34 cellular contexts compared by ENCODE assay signal in the genomic region with DNA sequence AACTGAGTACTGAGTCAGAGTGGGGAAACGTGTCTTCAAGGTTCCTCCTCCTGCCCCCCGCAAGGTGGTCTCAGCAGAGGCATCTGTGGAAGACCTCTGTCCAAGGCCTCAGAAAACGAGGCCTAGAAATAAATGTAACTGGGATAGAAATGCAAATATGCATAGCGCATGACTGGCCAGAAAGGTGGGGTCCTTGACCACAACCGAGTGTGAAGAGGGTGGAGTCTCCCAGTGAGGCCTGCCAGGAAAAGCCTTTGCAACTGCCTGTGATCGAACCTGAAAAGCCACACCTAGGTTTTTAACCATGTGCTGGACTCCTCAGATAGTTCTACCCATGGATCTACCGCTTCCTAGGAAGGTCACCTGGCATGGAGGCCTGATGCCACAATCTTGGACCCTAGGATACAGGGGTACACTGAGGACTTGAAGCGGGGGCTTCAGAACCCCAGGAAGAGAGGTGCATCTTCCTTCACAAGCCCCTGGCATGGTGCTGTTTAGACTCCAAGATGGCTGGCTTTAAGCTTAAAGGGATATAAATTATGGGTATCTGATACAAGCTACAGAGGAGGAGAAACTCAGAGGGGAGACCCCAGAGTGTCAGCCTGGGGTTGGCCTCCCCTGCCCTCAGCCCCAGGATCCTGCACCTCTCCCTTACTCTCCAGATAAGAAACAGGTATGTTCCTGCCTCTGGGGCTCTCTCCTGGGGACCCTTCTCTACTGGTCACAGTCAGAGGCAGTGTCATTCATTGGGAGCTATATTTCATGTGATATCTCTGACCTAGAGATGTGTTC. TPM values are rescaled to one million over a fixed set of nuclear protein-coding genes. Genes with fewer than 3 reads are reported as not detected.
DNase-seq lines count a peak whose midpoint lies in the region; ATAC-seq and TF ChIP-seq lines count a peak whose summit lies in the region.
"Had no signal": no experiment of that assay in that cellular context is flagged by ENCODE, and none has a peak within 500 bp of the region (broad histone marks: within the 10 kb centered on the region; RNA-seq: fewer than 3 reads in every experiment).

No MANE protein-coding gene starts in this region.

- no peak overlapping the region for H3K4me2 ChIP-seq in MM.1S (ENCODE audit: low read depth, low read length)

- no peak overlapping the region for H3K9ac ChIP-seq in MM.1S (ENCODE audit: low read length)
- H3K9ac ChIP-seq: GM23248 had no signal

- ATAC-seq in activated CD8-positive, alpha-beta memory T cell treated with anti-CD3 and anti-CD28 coated beads, Interleukin-2, amount 10 ng/mL, durations not matched to agents 7 days and 5 days = no peak
- peak; percentile 8 for ATAC-seq in esophagus mucosa
- ATAC-seq in stimulated activated naive B cell treated with anti-CD40 and anti-IgM and Interleukin-4, amounts not matched to agents 10 μg/mL and 1 μg/mL and 100 μg/mL, for 72 hours (replicated peaks) = no peak
- ATAC-seq: activated naive CD4-positive, alpha-beta T cell treated with anti-CD3 and anti-CD28 coated beads, Interleukin-2, amount 50 U/mL, for 72 hours; gastroesophageal sphincter; pancreas had no signal

- H3K9me2 ChIP-seq in MM.1S (replicated peaks; ENCODE audit: insufficient read depth, low read length) = no peaks in the 10 kb centered on the region

- TF ChIP-seq CTCF in MM.1S (IDR thresholded peaks at IDR 0.05; ENCODE audit: low read length) = no peak

- no peak overlapping the region for H3K27ac ChIP-seq in MM.1S (ENCODE audit: low read length)
- H3K27ac ChIP-seq: C4-2B, cardiac muscle cell, gastroesophageal sphincter, GM23248, left ventricle myocardium inferior, pancreas, SK-N-MC, testis, uterus had no signal

- H2AFZ ChIP-seq in MM.1S (ENCODE audit: low read length) = no peak overlapping the region
- H2AFZ ChIP-seq: GM23248 had no signal

- no peaks in the 10 kb centered on the region for H3K36me3 ChIP-seq in MM.1S (replicated peaks; ENCODE audit: insufficient read depth, low read length)
- H3K36me3 ChIP-seq: cardiac muscle cell, gastroesophageal sphincter, left ventricle myocardium inferior, pancreas, uterus had no signal

- H3K9me3 Mint-ChIP-seq in activated CD8-positive, alpha-beta memory T cell treated with anti-CD3 and anti-CD28 coated beads, Interleukin-2, amount 10 ng/mL, durations not matched to agents 7 days and 5 days (ENCODE audit: low read depth) = no peaks in the 10 kb centered on the region
- H3K9me3 Mint-ChIP-seq in IgD-negative memory B cell = peaks cover 0 to 2% (median 0%) of the 10 kb centered on the region in 3 donors
- H3K9me3 Mint-ChIP-seq in stimulated activated naive B cell treated with anti-CD40 and anti-IgM and Interleukin-4, amounts not matched to agents 10 μg/mL and 1 μg/mL and 100 μg/mL, for 72 hours = no peaks in the 10 kb centered on the region

- peak overlapping the region; percentile 68 for H3K27ac Mint-ChIP-seq in activated CD8-positive, alpha-beta memory T cell treated with anti-CD3 and anti-CD28 coated beads, Interleukin-2, amount 10 ng/mL, durations not matched to agents 7 days and 5 days
- H3K27ac Mint-ChIP-seq in IgD-negative memory B cell = peak overlapping the region; percentile 86 to 97 (median 97)
- peak overlapping the region; percentile 68 for H3K27ac Mint-ChIP-seq in stimulated activated naive B cell treated with anti-CD40 and anti-IgM and Interleukin-4, amounts not matched to agents 10 μg/mL and 1 μg/mL and 100 μg/mL, for 72 hours
- H3K27ac Mint-ChIP-seq: activated naive CD4-positive, alpha-beta T cell treated with anti-CD3 and anti-CD28 coated beads, Interleukin-2, amount 50 U/mL, for 72 hours; endodermal cell; HFFc6; mesothelial cell of epicardium; nephron had no signal

- H3K4me3 ChIP-seq in MM.1S (ENCODE audit: low read length) = no peak overlapping the region
- H3K4me3 ChIP-seq: cardiac muscle cell, gastroesophageal sphincter, GM23248, left ventricle myocardium inferior, pancreas, SK-N-MC, testis, uterus had no signal

- H3K4me1 Mint-ChIP-seq in activated CD8-positive, alpha-beta memory T cell treated with anti-CD3 and anti-CD28 coated beads, Interleukin-2, amount 10 ng/mL, durations not matched to agents 7 days and 5 days = peaks cover 58% of the 10 kb centered on the region
- peaks cover 32 to 61% (median 56%) of the 10 kb centered on the region in 3 donors for H3K4me1 Mint-ChIP-seq in IgD-negative memory B cell
- H3K4me1 Mint-ChIP-seq in stimulated activated naive B cell treated with anti-CD40 and anti-IgM and Interleukin-4, amounts not matched to agents 10 μg/mL and 1 μg/mL and 100 μg/mL, for 72 hours = peaks cover 78 to 91% of the 10 kb centered on the region in 2 donors
- H3K4me1 Mint-ChIP-seq: mesothelial cell of epicardium, nephron had no signal

- no peaks in the 10 kb centered on the region for H3K27me3 ChIP-seq in MM.1S (replicated peaks; ENCODE audit: insufficient read depth, low read length)
- H3K27me3 ChIP-seq: cardiac muscle cell, testis, uterus had no signal

- H4K20me1 ChIP-seq in MM.1S (ENCODE audit: insufficient read depth, low read length) = no peaks in the 10 kb centered on the region

- no peak for DNase-seq in activated CD8-positive, alpha-beta memory T cell treated with anti-CD3 and anti-CD28 coated beads, Interleukin-2, amount 10 ng/mL, durations not matched to agents 7 days and 5 days
- DNase-seq in activated CD8-positive, alpha-beta memory T cell treated with anti-CD3 and anti-CD28 coated beads for 24 hours = no peak
- no peak for DNase-seq in stimulated activated naive B cell treated with anti-CD40 and anti-IgM and Interleukin-4, amounts not matched to agents 10 μg/mL and 1 μg/mL and 100 μg/mL, for 72 hours
- DNase-seq in NCI-H2171 treated with DMSO at 0.1 percent for 48 hours (lab: John Stamatoyannopoulos, UW) (no peak), NCI-H2196 (lab: John Stamatoyannopoulos, UW; ENCODE audit: unreplicated experiment) (no peak), MM.1S (no peak)
- DNase-seq: ACHN; anterior cingulate cortex; Calu3; cortex of kidney; EL; endodermal cell; GM23248; HFFc6; hippocampal formation; KG1; left ventricle myocardium inferior; MV-4-11; NCI-H1694 treated with DMSO at 0.1 percent for 48 hours; pancreas; RPMI8226; stimulated activated CD4-positive, alpha-beta T cell treated with anti-CD3 and anti-CD28 coated beads, Interleukin-4, amount 100 ng/mL, for 24 hours; stimulated activated naive CD4-positive, alpha-beta T cell treated with Interleukin-2 at 50 U/mL for 16 hours; testis; uterus had no signal

- no peaks in the 10 kb centered on the region for H3K4me1 ChIP-seq in MM.1S (ENCODE audit: low read length)
- H3K4me1 ChIP-seq: gastroesophageal sphincter, left ventricle myocardium inferior, pancreas, testis, uterus had no signal

- H3K27me3 Mint-ChIP-seq in activated CD8-positive, alpha-beta memory T cell treated with anti-CD3 and anti-CD28 coated beads, Interleukin-2, amount 10 ng/mL, durations not matched to agents 7 days and 5 days = peaks cover 33% of the 10 kb centered on the region
- H3K27me3 Mint-ChIP-seq in IgD-negative memory B cell = peaks cover under 1% of the 10 kb centered on the region
- H3K27me3 Mint-ChIP-seq in stimulated activated naive B cell treated with anti-CD40 and anti-IgM and Interleukin-4, amounts not matched to agents 10 μg/mL and 1 μg/mL and 100 μg/mL, for 72 hours = no peaks in the 10 kb centered on the region

- H3K79me2 ChIP-seq in MM.1S (ENCODE audit: low read length) = no peaks in the 10 kb centered on the region

- no peaks in the 10 kb centered on the region for H3K9me3 ChIP-seq in MM.1S (replicated peaks; ENCODE audit: insufficient read depth, low read length)
- H3K9me3 ChIP-seq: gastroesophageal sphincter, left ventricle myocardium inferior, pancreas, testis, uterus had no signal

- CTCF ChIA-PET in activated CD8-positive, alpha-beta memory T cell treated with anti-CD3 and anti-CD28 coated beads, Interleukin-2, amount 10 ng/mL, durations not matched to agents 7 days and 5 days (lab: Charles Lee) = interaction anchor here (0.6 to 0.7 kb wide), 2 partner anchors 111 to 455 kb away, joined by 3 to 4 read pairs; no protein-coding TSS in a partner anchor

- H3K36me3 Mint-ChIP-seq in activated CD8-positive, alpha-beta memory T cell treated with anti-CD3 and anti-CD28 coated beads, Interleukin-2, amount 10 ng/mL, durations not matched to agents 7 days and 5 days = no peaks in the 10 kb centered on the region
- H3K36me3 Mint-ChIP-seq in IgD-negative memory B cell = peaks cover 16% of the 10 kb centered on the region
- peaks cover 0 to 2% of the 10 kb centered on the region in 2 donors for H3K36me3 Mint-ChIP-seq in stimulated activated naive B cell treated with anti-CD40 and anti-IgM and Interleukin-4, amounts not matched to agents 10 μg/mL and 1 μg/mL and 100 μg/mL, for 72 hours
- H3K36me3 Mint-ChIP-seq: mesothelial cell of epicardium had no signal

- no peaks in the 10 kb centered on the region for H3F3A ChIP-seq in MM.1S (ENCODE audit: insufficient read depth, low read length)

- peak overlapping the region; percentile 2 for H3K4me3 Mint-ChIP-seq in activated CD8-positive, alpha-beta memory T cell treated with anti-CD3 and anti-CD28 coated beads, Interleukin-2, amount 10 ng/mL, durations not matched to agents 7 days and 5 days
- peak overlapping the region; percentile 97 to 100 (median 98) for H3K4me3 Mint-ChIP-seq in IgD-negative memory B cell
- H3K4me3 Mint-ChIP-seq in stimulated activated naive B cell treated with anti-CD40 and anti-IgM and Interleukin-4, amounts not matched to agents 10 μg/mL and 1 μg/mL and 100 μg/mL, for 72 hours = peak overlapping the region; percentile 74 to 81
- H3K4me3 Mint-ChIP-seq: endodermal cell, HFFc6, mesothelial cell of epicardium, nephron had no signal

RNA-seq across cellular contexts. Expression of gene SIGLEC6, which starts 18.3 kb away (rescaled TPM):
- not detected for total RNA-seq in activated CD8-positive, alpha-beta memory T cell treated with anti-CD3 and anti-CD28 coated beads, Interleukin-2, amount 10 ng/mL, durations not matched to agents 7 days and 5 days
- 27.6 TPM for polyA plus RNA-seq in IgD-negative memory B cell
- 0.44 TPM for total RNA-seq in esophagus mucosa
- total RNA-seq: activated naive CD4-positive, alpha-beta T cell treated with anti-CD3 and anti-CD28 coated beads, Interleukin-2, amount 50 U/mL, for 72 hours; Calu3; cardiac muscle cell; GM23248; HFFc6; mesothelial cell of epicardium had no signal
- polyA plus RNA-seq: cardiac muscle cell, GM23248 had no signal

RNA-seq across cellular contexts. Expression of gene ZNF175, which starts 21.4 kb away (rescaled TPM):
- total RNA-seq in activated CD8-positive, alpha-beta memory T cell treated with anti-CD3 and anti-CD28 coated beads, Interleukin-2, amount 10 ng/mL, durations not matched to agents 7 days and 5 days = 10 to 100 TPM in 1 of 2 experiments, 1 to 10 TPM in 1; 8.3 to 10.1 TPM
- polyA plus RNA-seq in IgD-negative memory B cell = 4.9 TPM
- 5.8 TPM for total RNA-seq in esophagus mucosa

RNA-seq across cellular contexts. Expression of gene SIGLEC12, which starts 48.1 kb away (rescaled TPM):
- 1 to 10 TPM in 1 of 2 experiments, under 1 TPM in 1; 0.98 to 3.9 TPM for total RNA-seq in activated CD8-positive, alpha-beta memory T cell treated with anti-CD3 and anti-CD28 coated beads, Interleukin-2, amount 10 ng/mL, durations not matched to agents 7 days and 5 days
- 1.1 TPM for polyA plus RNA-seq in IgD-negative memory B cell
- not detected for total RNA-seq in esophagus mucosa
- total RNA-seq: Calu3, cardiac muscle cell, endodermal cell, GM23248, HFFc6, mesothelial cell of epicardium, testis had no signal
- polyA plus RNA-seq: cardiac muscle cell, GM23248, pancreas had no signal

Comparison
In these comparisons a context has a peak if more than half of its experiments do, and no peak if none do; other contexts are left out.
1. H3K4me3 Mint-ChIP-seq: peak in every context shown above with its lines; median percentile 98 in IgD-negative memory B cell; 78 in stimulated activated naive B cell treated with anti-CD40 and anti-IgM and Interleukin-4, amounts not matched to agents 10 μg/mL and 1 μg/mL and 100 μg/mL, for 72 hours; 2 in activated CD8-positive, alpha-beta memory T cell treated with anti-CD3 and anti-CD28 coated beads, Interleukin-2, amount 10 ng/mL, durations not matched to agents 7 days and 5 days.